ENCODE assay signal across 8 cellular contexts in genomic region chr17:40318835-40319332, GRCh38. TPM values are rescaled to one million over a fixed set of nuclear protein-coding genes. Genes with fewer than 3 reads are reported as not detected.
DNase-seq lines count a peak whose midpoint lies in the region; ATAC-seq, FAIRE-seq and TF ChIP-seq lines count a peak whose summit lies in the region.

No MANE protein-coding gene starts in this region.

- no peak for TF ChIP-seq CTCF in CD4-positive, alpha-beta T cell (IDR thresholded peaks at IDR 0.05)
- TF ChIP-seq CTCF in OCI-LY1 (IDR thresholded peaks at IDR 0.05; ENCODE audit: low read length) (no peak), neural crest cell (conservative IDR thresholded peaks at IDR 0.05) (no peak)

- no peaks in the 10 kb centered on the region for H3K9me2 ChIP-seq in OCI-LY1 (ENCODE audit: low read depth, low read length)

- H3K4me3 ChIP-seq in OCI-LY1 (ENCODE audit: low read depth, low read length, poor library complexity, severe bottlenecking) (peak overlapping the region; percentile 75), ectodermal cell (ENCODE audit: insufficient read depth, low read depth, low read length) (peak overlapping the region; percentile 89)

- no peaks in the 10 kb centered on the region for H3K9me3 Mint-ChIP-seq in CD4-positive, alpha-beta T cell
- no peaks in the 10 kb centered on the region for H3K9me3 Mint-ChIP-seq in neural crest cell

- H3K79me2 ChIP-seq in OCI-LY1 (ENCODE audit: insufficient read depth, low read length): no peaks in the 10 kb centered on the region

- no peaks in the 10 kb centered on the region for H3K27me3 Mint-ChIP-seq in CD4-positive, alpha-beta T cell
- H3K27me3 Mint-ChIP-seq in neural crest cell (ENCODE audit: low read depth): peaks cover 16% of the 10 kb centered on the region

- intact Hi-C loops in CD4-positive, alpha-beta T cell (cut with DNase I, micrococcal nuclease): loop anchor here in 1 of 2 experiments (2.0 kb wide), 1 partner anchor 16 kb away; no protein-coding TSS in a partner anchor

- POLR2A ChIA-PET in CD4-positive, alpha-beta T cell (lab: Charles Lee): interaction anchor here (0.9 to 5.3 kb wide), 8 partner anchors 8 to 229 kb away, joined by 3 to 117 read pairs (median 6); partner anchors contain the start of genes RARA and WIPF2

- peaks cover 86% of the 10 kb centered on the region for H3K4me1 Mint-ChIP-seq in CD4-positive, alpha-beta T cell (ENCODE audit: low read depth)
- peaks cover 65% of the 10 kb centered on the region for H3K4me1 Mint-ChIP-seq in neural crest cell

- H3K27me3 ChIP-seq in CD4-positive, alpha-beta T cell (ENCODE audit: control insufficient read depth, insufficient read depth, low read length): no peaks in the 10 kb centered on the region
- H3K27me3 ChIP-seq in OCI-LY1 (ENCODE audit: insufficient read depth, low read length) (no peaks in the 10 kb centered on the region), ectodermal cell (ENCODE audit: control insufficient read depth, insufficient read depth, low read length, poor library complexity, severe bottlenecking) (peaks cover 37% of the 10 kb centered on the region)

- ATAC-seq in CD4-positive, alpha-beta T cell (ENCODE audit: poor library complexity): no peak

- no peak overlapping the region for H2AFZ ChIP-seq in OCI-LY1 (ENCODE audit: low read length)

- peak overlapping the region; percentile 99 for H3K27ac Mint-ChIP-seq in CD4-positive, alpha-beta T cell
- no peak overlapping the region for H3K27ac Mint-ChIP-seq in neural crest cell (ENCODE audit: unreplicated experiment)

- no peak for FAIRE-seq in frontal cortex (lab: Jason Lieb, UNC)
- no peak for FAIRE-seq in urothelium cell line (lab: Jason Lieb, UNC)

- H3K4me2 ChIP-seq in OCI-LY1 (ENCODE audit: low read length): peak overlapping the region; percentile 80

- WGBS in ectodermal cell, 2 experiments: 21 to 25% methylated on average over 13 of the region's 13 CpGs

- peak overlapping the region; percentile 74 for H3K9ac ChIP-seq in OCI-LY1 (ENCODE audit: low read length)

- H3F3A ChIP-seq in OCI-LY1 (ENCODE audit: insufficient read depth, low read length): no peaks in the 10 kb centered on the region

- peak overlapping the region; percentile 99 for H3K27ac ChIP-seq in CD4-positive, alpha-beta T cell (ENCODE audit: low read depth, low read length)
- no peak overlapping the region for H3K27ac ChIP-seq in OCI-LY1 (ENCODE audit: low read depth, low read length, poor library complexity, severe bottlenecking)
- no peak overlapping the region for H3K27ac ChIP-seq in ectodermal cell (ENCODE audit: insufficient read depth, low read depth, low read length, poor library complexity, severe bottlenecking)

- peak in 2 of 10 experiments; percentile 34 to 36 for DNase-seq in CD4-positive, alpha-beta T cell
- DNase-seq in neural crest cell (ENCODE audit: low read depth, low spot score): no peak
- DNase-seq in kidney glomerular epithelial cell (lab: John Stamatoyannopoulos, UW): no peak
- DNase-seq in GF-D8 (lab: John Stamatoyannopoulos, UW): no peak
- DNase-seq in frontal cortex (ENCODE audit: low spot score in 2 of 2): no peak
- no peak for DNase-seq in urothelium cell line (ENCODE audit: low spot score)

- H3K9me3 ChIP-seq in CD4-positive, alpha-beta T cell (ENCODE audit: control insufficient read depth, low read length): no peaks in the 10 kb centered on the region
- no peaks in the 10 kb centered on the region for H3K9me3 ChIP-seq in OCI-LY1 (ENCODE audit: low read length)
- H3K9me3 ChIP-seq in ectodermal cell (ENCODE audit: control insufficient read depth, low read length): no peaks in the 10 kb centered on the region

- no peaks in the 10 kb centered on the region for H3K36me3 ChIP-seq in OCI-LY1 (ENCODE audit: insufficient read depth, low read length)
- no peaks in the 10 kb centered on the region for H3K36me3 ChIP-seq in ectodermal cell (ENCODE audit: control insufficient read depth, insufficient read depth, low read length)

- CTCF ChIA-PET in CD4-positive, alpha-beta T cell (lab: Charles Lee): interaction anchor here (1.0 to 4.7 kb wide), 5 partner anchors 8 to 101 kb away, joined by 3 to 30 read pairs (median 21); partner anchors contain the start of gene WIPF2

- peak overlapping the region; percentile 95 for H3K4me3 Mint-ChIP-seq in CD4-positive, alpha-beta T cell
- H3K4me3 Mint-ChIP-seq in neural crest cell: peak overlapping the region; percentile 79

- peaks cover 42% of the 10 kb centered on the region for H3K4me1 ChIP-seq in OCI-LY1 (ENCODE audit: insufficient read depth, low read length, severe bottlenecking)
- H3K4me1 ChIP-seq in ectodermal cell (ENCODE audit: control insufficient read depth, insufficient read depth, low read length): peaks cover 60% of the 10 kb centered on the region

- no peaks in the 10 kb centered on the region for H4K20me1 ChIP-seq in OCI-LY1 (ENCODE audit: insufficient read depth, low read length)

- H3K36me3 Mint-ChIP-seq in CD4-positive, alpha-beta T cell (ENCODE audit: low read depth): peaks cover 47% of the 10 kb centered on the region
- H3K36me3 Mint-ChIP-seq in neural crest cell (ENCODE audit: low read depth): no peaks in the 10 kb centered on the region

RNA-seq across cellular contexts. Expression of gene RARA, which starts 9.9 kb away (rescaled TPM):
- total RNA-seq in CD4-positive, alpha-beta T cell: 100 to 1,000 TPM; 114 to 115 TPM
- polyA plus RNA-seq in ectodermal cell (2013, experiment 1 of 4): 14.2 TPM
- polyA plus RNA-seq in ectodermal cell (2013, experiment 2 of 4): 19.1 TPM
- 16.9 TPM for polyA plus RNA-seq in ectodermal cell (2013, experiment 3 of 4)
- polyA plus RNA-seq in ectodermal cell (2013, experiment 4 of 4): 19.9 TPM
- total RNA-seq in neural crest cell (22.3 and 25.9 TPM in 2 replicates), frontal cortex (4.9 TPM)

RNA-seq across cellular contexts. Expression of gene CDC6, which starts 31.2 kb away (rescaled TPM):
- 1 to 10 TPM; 1.0 to 1.8 TPM for total RNA-seq in CD4-positive, alpha-beta T cell
- polyA plus RNA-seq in ectodermal cell (2013, experiment 1 of 4): 66.7 TPM
- polyA plus RNA-seq in ectodermal cell (2013, experiment 2 of 4): 69.9 TPM
- 49.9 TPM for polyA plus RNA-seq in ectodermal cell (2013, experiment 3 of 4)
- 49.4 TPM for polyA plus RNA-seq in ectodermal cell (2013, experiment 4 of 4)
- total RNA-seq in neural crest cell: 94.5 and 104 TPM in 2 replicates
- 2.4 TPM for total RNA-seq in frontal cortex

RNA-seq across cellular contexts. Expression of gene GJD3, which starts 45.7 kb away (rescaled TPM):
- total RNA-seq in CD4-positive, alpha-beta T cell: not detected
- not detected for polyA plus RNA-seq in ectodermal cell (2013, experiment 1 of 4)
- 0.46 TPM for polyA plus RNA-seq in ectodermal cell (2013, experiment 2 of 4)
- polyA plus RNA-seq in ectodermal cell (2013, experiment 3 of 4): 0.32 TPM
- not detected for polyA plus RNA-seq in ectodermal cell (2013, experiment 4 of 4)
- total RNA-seq in neural crest cell (0.34 TPM in 1 of 2 replicates, not detected in the other), frontal cortex (not detected)

Comparison
In these comparisons a context has a peak if more than half of its experiments do, and no peak if none do; other contexts are left out.
1. RNA of gene CDC6, which starts 31.2 kb away (total RNA-seq): 94.5 to 104 TPM in neural crest cell; 2.4 TPM in frontal cortex (single experiment) and 1.0 to 1.8 TPM in CD4-positive, alpha-beta T cell; every median in the first group is over 10 times any median in the second.